ENCODE assay signal across 1 cellular context in genomic region chr11:7890417-7891179, GRCh38.
TF ChIP-seq lines count a peak whose summit lies in the region.

No MANE protein-coding gene starts in this region.

TF ChIP-seq in endothelial cell of umbilical vein, 7 proteins besides CTCF, POLR2A, EP300 and RAD21 (continued from another document):
- TF ChIP-seq EZH2 (IDR thresholded peaks at IDR 0.05; ENCODE audit: borderline replicate concordance, low read depth, low read length, severe bottlenecking) (no peak), POLR2AphosphoS5 (IDR thresholded peaks at IDR 0.05; ENCODE audit: insufficient read depth, low read depth, low read length) (no peak), FOS (IDR thresholded peaks at IDR 0.05; ENCODE audit: borderline replicate concordance, insufficient read depth, low read length) (no peak)
TF ChIP-seq in endothelial cell of umbilical vein: peak in this region for 0.
